ENCODE assay signal across 28 cellular contexts in the genomic region with DNA sequence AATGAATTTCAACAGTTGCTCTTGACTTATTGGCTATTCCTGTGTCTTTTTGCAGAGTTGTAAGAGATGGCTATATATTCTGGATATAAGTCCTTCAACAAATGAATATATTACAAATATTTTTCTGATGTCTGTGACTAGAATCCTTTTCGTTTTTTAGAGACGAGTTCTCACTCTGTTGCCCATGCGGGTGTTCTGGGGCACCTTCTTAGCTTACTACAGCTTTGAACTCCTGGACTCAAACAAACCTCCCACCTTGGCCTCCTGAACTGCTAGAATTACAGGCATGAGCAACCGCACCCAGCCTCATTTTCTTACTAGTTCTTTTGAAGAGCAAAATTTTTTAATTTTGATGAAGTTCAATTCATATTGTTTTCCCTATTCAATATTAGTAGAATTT.
"Had no signal": no experiment of that assay in that cellular context is flagged by ENCODE, and none has a peak within 500 bp of the region (broad histone marks: within the 10 kb centered on the region; RNA-seq: fewer than 3 reads in every experiment).

No MANE protein-coding gene starts in this region.

- H3K27me3 ChIP-seq: colonic mucosa, dorsolateral prefrontal cortex, esophagus squamous epithelium, foreskin keratinocyte, gastrocnemius medialis, gastroesophageal sphincter, heart left ventricle, hepatocyte had no signal

- H3K36me3 ChIP-seq: colonic mucosa, esophagus muscularis mucosa, esophagus squamous epithelium, gastrocnemius medialis, gastroesophageal sphincter, heart left ventricle, heart right ventricle had no signal

- H2AFZ ChIP-seq: hepatocyte had no signal

- H3K4me3 ChIP-seq: colonic mucosa, coronary artery, dorsolateral prefrontal cortex, esophagus muscularis mucosa, esophagus squamous epithelium, gastrocnemius medialis, gastroesophageal sphincter, heart left ventricle, heart right ventricle, hepatocyte had no signal

- H3K27ac ChIP-seq: colonic mucosa, coronary artery, dorsolateral prefrontal cortex, epithelial cell of prostate, esophagus muscularis mucosa, esophagus squamous epithelium, foreskin keratinocyte, gastrocnemius medialis, gastroesophageal sphincter, heart left ventricle, heart right ventricle, hepatocyte had no signal

- H3K79me2 ChIP-seq: hepatocyte had no signal

- DNase-seq: colonic mucosa; cortex of kidney; dermis blood vessel endothelial cell; dorsolateral prefrontal cortex; effector CD4-positive, alpha-beta T cell; effector CD8-positive, alpha-beta T cell; effector memory CD4-positive, alpha-beta T cell; effector memory CD8-positive, alpha-beta T cell; endodermal cell; erythroblast; esophagus squamous epithelium; foreskin fibroblast; foreskin keratinocyte; foreskin melanocyte; gastrocnemius medialis; glutamatergic neuron; head of caudate nucleus; heart left ventricle; heart right ventricle had no signal

- H3K9me3 ChIP-seq: colonic mucosa, esophagus muscularis mucosa, gastrocnemius medialis, gastroesophageal sphincter had no signal

- H3K4me1 ChIP-seq: colonic mucosa, esophagus muscularis mucosa, esophagus squamous epithelium, foreskin keratinocyte, gastrocnemius medialis, gastroesophageal sphincter, heart left ventricle, heart right ventricle had no signal

- FAIRE-seq: colon, endometrium, endothelial cell of umbilical vein had no signal

- H3K4me2 ChIP-seq: hepatocyte had no signal

- ATAC-seq: effector memory CD8-positive, alpha-beta T cell; esophagus mucosa; foreskin keratinocyte; gastrocnemius medialis; gastroesophageal sphincter; heart left ventricle; heart right ventricle had no signal
